ENCODE assay signal across 23 cellular contexts in the genomic region with DNA sequence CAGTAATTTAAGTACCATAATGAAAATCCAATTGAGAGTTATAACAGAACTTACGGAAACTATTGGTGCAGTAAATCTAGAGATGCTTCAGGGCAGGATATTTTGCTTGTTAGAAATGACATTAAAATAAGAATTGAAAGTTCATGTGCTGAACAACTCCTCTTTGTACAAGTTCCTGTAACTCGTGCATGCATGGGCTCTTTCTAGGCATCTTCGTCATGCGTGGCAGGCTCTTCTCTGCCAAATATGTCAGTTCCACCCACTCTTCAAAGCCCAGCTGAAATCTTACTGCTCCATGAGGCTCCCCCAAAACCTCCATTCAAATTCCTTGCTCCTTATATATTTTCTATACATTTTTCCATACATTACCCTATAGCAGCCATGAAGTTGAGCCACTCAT. TPM values are rescaled to one million over a fixed set of nuclear protein-coding genes. Genes with fewer than 3 reads are reported as not detected.
DNase-seq lines count a peak whose midpoint lies in the region; ATAC-seq, FAIRE-seq and TF ChIP-seq lines count a peak whose summit lies in the region.
"Had no signal": no experiment of that assay in that cellular context is flagged by ENCODE, and none has a peak within 500 bp of the region (broad histone marks: within the 10 kb centered on the region; RNA-seq: fewer than 3 reads in every experiment).

No MANE protein-coding gene starts in this region.

- no peak overlapping the region for H3K9ac ChIP-seq in BLaER1
- H3K9ac ChIP-seq: neural progenitor cell had no signal

- FAIRE-seq in GM12891 (lab: Jason Lieb, UNC) = no peak

- H4K20me1 ChIP-seq in BLaER1 = no peaks in the 10 kb centered on the region

- no peak overlapping the region for H3K4me3 ChIP-seq in BLaER1
- H3K4me3 ChIP-seq: breast epithelium, colonic mucosa, heart right ventricle, neural progenitor cell, SK-N-MC, smooth muscle cell, stomach had no signal

- no peaks in the 10 kb centered on the region for H3K36me3 ChIP-seq in BLaER1
- H3K36me3 ChIP-seq: breast epithelium, colonic mucosa, neural progenitor cell had no signal

- in situ Hi-C loops in SK-MEL-5 (cut with HindIII; ENCODE audit: low pct_unique_long_range_greater_than_20kb, low sequenced_read_pairs) = no loop called here

- DNase-seq in SK-MEL-5 (ENCODE audit: low read depth, low spot score) (peak; percentile 44), GM12891 (ENCODE audit: insufficient read length, low spot score) (no peak), NCI-H146 (lab: John Stamatoyannopoulos, UW) (no peak)
- DNase-seq: activated CD4-positive, alpha-beta memory T cell treated with anti-CD3 and anti-CD28 coated beads for 36 hours; activated gamma-delta T cell; colonic mucosa; heart right ventricle; NCI-H1105 treated with DMSO at 0.1 percent for 48 hours; NCI-H524; stimulated activated CD4-positive, alpha-beta T cell treated with anti-CD3 and anti-CD28 coated beads, Interleukin-4, amount 100 ng/mL, for 24 hours; stomach; trophoblast cell had no signal

- H3K9me3 ChIP-seq in BLaER1 = no peaks in the 10 kb centered on the region
- H3K9me3 ChIP-seq: breast epithelium, colonic mucosa, heart right ventricle, stomach had no signal

- peak; percentile 34 for ATAC-seq in GM19324 (IDR thresholded peaks at IDR 0.05; ENCODE audit: low FRiP score, unreplicated experiment)
- ATAC-seq in HG02852 (IDR thresholded peaks at IDR 0.05; ENCODE audit: unreplicated experiment) = peak; percentile 44
- ATAC-seq in GM21528 (IDR thresholded peaks at IDR 0.05; ENCODE audit: low FRiP score, unreplicated experiment) = no peak
- ATAC-seq in activated CD4-positive, CD25-positive, alpha-beta regulatory T cell treated with anti-CD3 and anti-CD28 coated beads, Interleukin-2, amount 50 U/mL, for 24 hours = no peak
- ATAC-seq: WTC11 had no signal

- H3K27me3 ChIP-seq in BLaER1 = no peaks in the 10 kb centered on the region
- H3K27me3 ChIP-seq: breast epithelium, colonic mucosa, heart right ventricle, neural progenitor cell, stomach had no signal

- TF ChIP-seq POLR2A in GM12891 (IDR thresholded peaks at IDR 0.05; ENCODE audit: low read depth, low read length) = no peak

- peaks cover 28% of the 10 kb centered on the region for H3K4me1 ChIP-seq in BLaER1
- H3K4me1 ChIP-seq: breast epithelium, colonic mucosa, neural progenitor cell had no signal

- peak overlapping the region; percentile 53 for H3K4me2 ChIP-seq in BLaER1
- H3K4me2 ChIP-seq: neural progenitor cell, smooth muscle cell had no signal

- H3K27ac ChIP-seq in BLaER1 = no peak overlapping the region
- H3K27ac ChIP-seq: 22Rv1, breast epithelium, colonic mucosa, neural progenitor cell, SK-N-MC, stomach had no signal

TF ChIP-seq in GM12891, 5 proteins besides CTCF, POLR2A, EP300 and RAD21:
- TF ChIP-seq TAF1 (IDR thresholded peaks at IDR 0.05; ENCODE audit: low read depth, low read length) (no peak), PAX5 (IDR thresholded peaks at IDR 0.05; ENCODE audit: insufficient read depth, low read length, severe bottlenecking) (no peak), POLR2AphosphoS5 (IDR thresholded peaks at IDR 0.05; ENCODE audit: low read depth, low read length) (no peak)

RNA-seq across cellular contexts. Expression of a gene that starts 48.7 kb away (rescaled TPM):
- 0.82 and 3.2 TPM in 2 replicates for total RNA-seq in SK-MEL-5 (2014; rRNA removed; shearing (Covaris generic))
- polyA plus RNA-seq in SK-MEL-5 (2015; cell fraction: cytosol; rRNA removed) = 0.44 and 1.1 TPM in 2 replicates
- polyA plus RNA-seq in SK-MEL-5 (2015; cell fraction: nucleus; rRNA removed) = 1.4 and 3.7 TPM in 2 replicates
- polyA plus RNA-seq in GM12891 (2012; ENCODE audit: low read depth, missing spikeins) = 5.1 TPM

Comparison
In these comparisons a context has a peak if more than half of its experiments do, and no peak if none do; other contexts are left out.
1. ATAC-seq: peak in GM19324 (single experiment) and HG02852 (single experiment); none in GM21528 (single experiment) and activated CD4-positive, CD25-positive, alpha-beta regulatory T cell treated with anti-CD3 and anti-CD28 coated beads, Interleukin-2, amount 50 U/mL, for 24 hours (0 of 2).